Comparison of ENCODE assay signal across 8 cellular contexts in the genomic region with DNA sequence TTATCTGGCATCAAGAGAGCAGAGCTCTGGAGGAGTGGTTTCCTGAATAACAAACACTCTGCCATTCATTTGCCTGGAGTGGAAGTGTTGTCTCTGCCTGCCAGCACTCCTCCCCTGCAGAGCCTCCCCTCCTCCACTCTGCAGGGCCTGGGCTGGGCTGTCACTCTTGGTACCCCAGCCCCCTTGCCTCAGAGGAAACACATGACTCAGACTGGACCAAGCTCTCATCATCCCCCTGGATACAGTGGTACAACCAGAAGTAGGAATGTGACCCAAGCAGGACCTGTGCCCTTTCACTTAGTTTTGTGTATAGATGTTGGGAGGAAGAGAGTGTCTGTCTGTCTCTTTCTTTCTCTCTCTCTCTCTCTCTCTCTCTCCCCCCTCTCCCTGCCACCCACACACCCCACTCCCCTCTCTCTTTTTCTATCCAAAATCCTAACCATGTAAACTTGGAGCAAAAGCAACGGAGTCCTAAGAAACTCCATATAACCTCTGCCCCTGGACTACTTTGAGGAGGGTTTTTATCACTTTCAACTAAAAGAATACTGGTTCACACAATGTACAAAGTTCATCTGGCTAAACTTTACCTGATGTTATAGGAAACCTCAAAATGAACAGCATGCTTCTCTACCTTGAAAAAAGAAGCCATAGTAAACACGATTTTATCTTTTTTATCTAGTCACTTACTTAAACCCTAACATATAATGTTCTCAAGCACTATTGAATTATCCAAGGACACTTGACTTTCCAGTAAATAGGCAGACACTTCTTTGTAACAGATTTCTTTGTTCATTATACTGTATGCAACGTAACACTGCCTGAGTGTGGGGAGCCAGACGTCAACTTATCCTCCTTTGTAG. TPM values are rescaled to one million over a fixed set of nuclear protein-coding genes. Genes with fewer than 3 reads are reported as not detected.
DNase-seq lines count a peak whose midpoint lies in the region; ATAC-seq and TF ChIP-seq lines count a peak whose summit lies in the region.

No MANE protein-coding gene starts in this region.

- H3K27me3 ChIP-seq in heart left ventricle = no peaks in the 10 kb centered on the region

- WGBS in heart left ventricle, 4 donors = 70 to 79% (median 73%) methylated on average over 4 of the region's 4 CpGs

- H3K4me1 Mint-ChIP-seq in activated CD4-positive, alpha-beta memory T cell treated with anti-CD3 and anti-CD28 coated beads for 36 hours (ENCODE audit: low read depth) = no peaks in the 10 kb centered on the region

- no peak for TF ChIP-seq POLR2A in heart left ventricle (IDR thresholded peaks at IDR 0.05)

- H3K27ac Mint-ChIP-seq in activated CD4-positive, alpha-beta memory T cell treated with anti-CD3 and anti-CD28 coated beads for 36 hours = no peak overlapping the region

- DNase-seq in LHCN-M2 (ENCODE audit: low read depth) (peak; percentile 49), SW480 (ENCODE audit: low spot score) (peak; percentile 21), heart left ventricle (peak; percentile 47 to 66 (median 60)), pulmonary artery endothelial cell (ENCODE audit: low read depth, low spot score) (peak; percentile 92), GOT3 (lab: John Stamatoyannopoulos, UW) (no peak)
- no peak for DNase-seq in activated CD4-positive, alpha-beta T cell treated with anti-CD3 and anti-CD28 coated beads for 48 hours
- DNase-seq in activated CD4-positive, alpha-beta memory T cell treated with anti-CD3 and anti-CD28 coated beads for 36 hours = no peak

- H3K9me3 ChIP-seq in heart left ventricle = no peaks in the 10 kb centered on the region

- intact Hi-C loops in heart left ventricle (cut with DNase I) = loop anchor here in 1 of 10 donors (2.0 to 5.0 kb wide), 2 partner anchors 20 to 40 kb away; no protein-coding TSS in a partner anchor
- intact Hi-C loops in activated CD4-positive, alpha-beta memory T cell treated with anti-CD3 and anti-CD28 coated beads for 36 hours (cut with micrococcal nuclease) = no loop called here

- H3K36me3 Mint-ChIP-seq in activated CD4-positive, alpha-beta memory T cell treated with anti-CD3 and anti-CD28 coated beads for 36 hours = no peaks in the 10 kb centered on the region

- TF ChIP-seq CTCF in heart left ventricle (IDR thresholded peaks at IDR 0.05) = no peak

- peaks cover 3 to 61% (median 37%) of the 10 kb centered on the region in 12 donors for H3K4me1 ChIP-seq in heart left ventricle

- no peaks in the 10 kb centered on the region for H3K9me3 Mint-ChIP-seq in activated CD4-positive, alpha-beta memory T cell treated with anti-CD3 and anti-CD28 coated beads for 36 hours

- H3K4me3 Mint-ChIP-seq in activated CD4-positive, alpha-beta memory T cell treated with anti-CD3 and anti-CD28 coated beads for 36 hours = no peak overlapping the region

- POLR2A ChIA-PET in activated CD4-positive, alpha-beta memory T cell treated with anti-CD3 and anti-CD28 coated beads for 36 hours (lab: Charles Lee) = no interaction called here

- ATAC-seq in heart left ventricle (peak; percentile 88 to 94 (median 93)), HG03354 (IDR thresholded peaks at IDR 0.05; ENCODE audit: poor library complexity, severe bottlenecking, unreplicated experiment) (no peak)

- H3K27ac ChIP-seq in heart left ventricle = peak overlapping the region in 6 of 12 donors; percentile 9 to 50 (median 33)

- no peaks in the 10 kb centered on the region for H3K36me3 ChIP-seq in heart left ventricle

- CTCF ChIA-PET in activated CD4-positive, alpha-beta memory T cell treated with anti-CD3 and anti-CD28 coated beads for 36 hours (lab: Charles Lee) = no interaction called here

- no peak overlapping the region for H3K4me3 ChIP-seq in heart left ventricle

- H3K27me3 Mint-ChIP-seq in activated CD4-positive, alpha-beta memory T cell treated with anti-CD3 and anti-CD28 coated beads for 36 hours = peaks cover 12% of the 10 kb centered on the region

RNA-seq across cellular contexts. Expression of a gene that starts 43.8 kb away (rescaled TPM):
- total RNA-seq in LHCN-M2 (2014; rRNA removed) = 6.3 and 13.7 TPM in 2 replicates
- 0.98 TPM for polyA plus RNA-seq in LHCN-M2 (2012)
- total RNA-seq in heart left ventricle = 10 to 100 TPM in 8 of 9 donors, 1 to 10 TPM in 1; 9.7 to 40.8 (median 17.0) TPM
- polyA plus RNA-seq in heart left ventricle = 1 to 10 TPM; 5.1 to 5.8 TPM
- total RNA-seq in pulmonary artery endothelial cell = 178 and 198 TPM in 2 replicates
- total RNA-seq in activated CD4-positive, alpha-beta memory T cell treated with anti-CD3 and anti-CD28 coated beads for 36 hours = 1 to 10 TPM in 1 of 2 experiments, under 1 TPM in 1; 0.36 to 1.1 TPM

RNA-seq across cellular contexts. Expression of a gene that starts 44.1 kb away (rescaled TPM):
- 23.8 and 24.4 TPM in 2 replicates for total RNA-seq in LHCN-M2 (2014; rRNA removed)
- 8.3 TPM for polyA plus RNA-seq in LHCN-M2 (2012)
- 10 to 100 TPM; 10.3 to 26.5 (median 16.6) TPM for total RNA-seq in heart left ventricle
- 10 to 100 TPM; 10.6 to 12.2 TPM for polyA plus RNA-seq in heart left ventricle
- total RNA-seq in pulmonary artery endothelial cell = 32.3 and 45.1 TPM in 2 replicates
- 10 to 100 TPM; 24.9 to 26.6 TPM for total RNA-seq in activated CD4-positive, alpha-beta memory T cell treated with anti-CD3 and anti-CD28 coated beads for 36 hours

Comparison
In these comparisons a context has a peak if more than half of its experiments do, and no peak if none do; other contexts are left out.
1. DNase-seq: peak in LHCN-M2 (single experiment), SW480 (single experiment), heart left ventricle (5 of 5) and pulmonary artery endothelial cell (single experiment); none in activated CD4-positive, alpha-beta T cell treated with anti-CD3 and anti-CD28 coated beads for 48 hours (single experiment), activated CD4-positive, alpha-beta memory T cell treated with anti-CD3 and anti-CD28 coated beads for 36 hours (single experiment) and GOT3 (single experiment).